In genomic region chr3:44678480-44679116, GRCh38 we compare ENCODE assay signal across 18 cellular contexts. TPM values are rescaled to one million over a fixed set of nuclear protein-coding genes. Genes with fewer than 3 reads are reported as not detected.
DNase-seq lines count a peak whose midpoint lies in the region; ATAC-seq and TF ChIP-seq lines count a peak whose summit lies in the region.
"Had no signal": no experiment of that assay in that cellular context is flagged by ENCODE, and none has a peak within 500 bp of the region (broad histone marks: within the 10 kb centered on the region; RNA-seq: fewer than 3 reads in every experiment).

No MANE protein-coding gene starts in this region.

- CTCF ChIA-PET in GM10248 (lab: Yijun Ruan, JAX), result no interaction called here

- peaks cover 38% of the 10 kb centered on the region for H3K9me3 Mint-ChIP-seq in mesothelial cell of epicardium

- no peak overlapping the region for H3K27ac Mint-ChIP-seq in mesothelial cell of epicardium
- H3K27ac Mint-ChIP-seq: CD4-positive, alpha-beta memory T cell; H9; IgD-negative memory B cell had no signal

- ATAC-seq in GM18907 (IDR thresholded peaks at IDR 0.05; ENCODE audit: unreplicated experiment), result peak; percentile 48
- peak; percentile 60 for ATAC-seq in GM21786 (IDR thresholded peaks at IDR 0.05; ENCODE audit: unreplicated experiment)
- peak; percentile 85 for ATAC-seq in HG03354 (IDR thresholded peaks at IDR 0.05; ENCODE audit: poor library complexity, severe bottlenecking, unreplicated experiment)
- ATAC-seq: HepG2 had no signal

- DNase-seq in GM19238 (ENCODE audit: insufficient read length, low spot score) (peak; percentile 23), ecto neural progenitor cell (ENCODE audit: low spot score) (no peak), hippocampal formation (lab: John Stamatoyannopoulos, UW) (no peak), GM10248 (ENCODE audit: extremely low spot score) (no peak), mesothelial cell of epicardium (ENCODE audit: low spot score in 2 of 2, unreplicated experiment in 2 of 2) (no peak)
- DNase-seq: 8988T; CD4-positive, alpha-beta memory T cell; DND-41; EL; H9; Karpas-422; KBM-7 had no signal

- TF ChIP-seq CTCF in GM10248 (IDR thresholded peaks at IDR 0.05; ENCODE audit: control extremely low read depth, extremely low read depth, low read depth, missing control alignments), result no peak
- TF ChIP-seq CTCF in mesothelial cell of epicardium (IDR thresholded peaks at IDR 0.05; ENCODE audit: unreplicated experiment), result no peak

- H3K4me3 Mint-ChIP-seq in mesothelial cell of epicardium, result no peak overlapping the region
- H3K4me3 Mint-ChIP-seq: CD14-positive monocyte; CD4-positive, alpha-beta memory T cell; H9 had no signal

- no peaks in the 10 kb centered on the region for H3K4me1 Mint-ChIP-seq in mesothelial cell of epicardium
- H3K4me1 Mint-ChIP-seq: CD14-positive monocyte; CD4-positive, alpha-beta memory T cell; IgD-negative memory B cell had no signal

- no peaks in the 10 kb centered on the region for H3K27me3 Mint-ChIP-seq in mesothelial cell of epicardium (ENCODE audit: low read depth)
- H3K27me3 Mint-ChIP-seq: IgD-negative memory B cell had no signal

- POLR2A ChIA-PET in GM10248 (lab: Yijun Ruan, JAX), result no interaction called here

- peaks cover 35% of the 10 kb centered on the region for H3K36me3 Mint-ChIP-seq in mesothelial cell of epicardium

RNA-seq across cellular contexts. Expression of gene ZNF35, which starts 30.1 kb away (rescaled TPM):
- 20.9 to 24.0 TPM (median 22.6 TPM) in 3 replicates for total RNA-seq in mesothelial cell of epicardium

RNA-seq across cellular contexts. Expression of gene ZNF502, which starts 33.9 kb away (rescaled TPM):
- total RNA-seq in mesothelial cell of epicardium, result not detected in 3 replicates
- total RNA-seq: H9, HepG2 had no signal

RNA-seq across cellular contexts. Expression of gene ZNF501, which starts 50.8 kb away (rescaled TPM):
- 4.0 to 6.2 TPM (median 4.8 TPM) in 3 replicates for total RNA-seq in mesothelial cell of epicardium

RNA-seq across cellular contexts. Expression of gene ZNF197, which starts 53.8 kb away (rescaled TPM):
- total RNA-seq in mesothelial cell of epicardium, result 32.4 to 33.3 TPM (median 32.6 TPM) in 3 replicates
